9 cellular contexts compared by ENCODE assay signal in genomic region chr10:110642204-110642979, GRCh38. TPM values are rescaled to one million over a fixed set of nuclear protein-coding genes. Genes with fewer than 3 reads are reported as not detected.
DNase-seq lines count a peak whose midpoint lies in the region; ATAC-seq and TF ChIP-seq lines count a peak whose summit lies in the region.
"Had no signal": no experiment of that assay in that cellular context is flagged by ENCODE, and none has a peak within 500 bp of the region (broad histone marks: within the 10 kb centered on the region; RNA-seq: fewer than 3 reads in every experiment).

No MANE protein-coding gene starts in this region.

- peaks cover 39% of the 10 kb centered on the region for H3K4me1 Mint-ChIP-seq in CD4-positive, alpha-beta T cell (ENCODE audit: low read depth)
- peaks cover 20% of the 10 kb centered on the region for H3K4me1 Mint-ChIP-seq in activated naive CD8-positive, alpha-beta T cell treated with anti-CD3 and anti-CD28 coated beads, Interleukin-2, amount 10 ng/mL, durations not matched to agents 7 days and 5 days
- H3K4me1 Mint-ChIP-seq in naive thymus-derived CD8-positive, alpha-beta T cell: peaks cover 10 to 35% (median 26%) of the 10 kb centered on the region in 4 donors

- intact Hi-C loops in CD4-positive, alpha-beta T cell (cut with DNase I, micrococcal nuclease): no loop called here

- peaks cover 54% of the 10 kb centered on the region for H3K27me3 ChIP-seq in CD4-positive, alpha-beta T cell (ENCODE audit: control insufficient read depth, insufficient read depth, low read length)

- POLR2A ChIA-PET in CD4-positive, alpha-beta T cell (lab: Charles Lee): no interaction called here
- POLR2A ChIA-PET in activated naive CD8-positive, alpha-beta T cell treated with anti-CD3 and anti-CD28 coated beads, Interleukin-2, amount 10 ng/mL, durations not matched to agents 7 days and 5 days (lab: Charles Lee): interaction anchor here (0.6 kb wide), 1 partner anchor 288 kb away, joined by 5 read pairs; no protein-coding TSS in a partner anchor
- POLR2A ChIA-PET in naive thymus-derived CD8-positive, alpha-beta T cell (lab: Charles Lee): no interaction called here

- H3K27ac Mint-ChIP-seq in CD4-positive, alpha-beta T cell: no peak overlapping the region
- no peak overlapping the region for H3K27ac Mint-ChIP-seq in activated naive CD8-positive, alpha-beta T cell treated with anti-CD3 and anti-CD28 coated beads, Interleukin-2, amount 10 ng/mL, durations not matched to agents 7 days and 5 days
- H3K27ac Mint-ChIP-seq in naive thymus-derived CD8-positive, alpha-beta T cell: peak overlapping the region in 1 of 10 donors; percentile 77

- H3K27ac ChIP-seq in CD4-positive, alpha-beta T cell (ENCODE audit: low read depth, low read length): no peak overlapping the region

- no peaks in the 10 kb centered on the region for H3K9me3 ChIP-seq in CD4-positive, alpha-beta T cell (ENCODE audit: control insufficient read depth, low read length)

- no peaks in the 10 kb centered on the region for H3K9me3 Mint-ChIP-seq in CD4-positive, alpha-beta T cell
- H3K9me3 Mint-ChIP-seq in activated naive CD8-positive, alpha-beta T cell treated with anti-CD3 and anti-CD28 coated beads, Interleukin-2, amount 10 ng/mL, durations not matched to agents 7 days and 5 days: no peaks in the 10 kb centered on the region
- H3K9me3 Mint-ChIP-seq in naive thymus-derived CD8-positive, alpha-beta T cell: no peaks in the 10 kb centered on the region

- no peaks in the 10 kb centered on the region for H3K36me3 Mint-ChIP-seq in CD4-positive, alpha-beta T cell (ENCODE audit: low read depth)
- H3K36me3 Mint-ChIP-seq in activated naive CD8-positive, alpha-beta T cell treated with anti-CD3 and anti-CD28 coated beads, Interleukin-2, amount 10 ng/mL, durations not matched to agents 7 days and 5 days: no peaks in the 10 kb centered on the region
- H3K36me3 Mint-ChIP-seq in naive thymus-derived CD8-positive, alpha-beta T cell: no peaks in the 10 kb centered on the region

- no peak for TF ChIP-seq CTCF in CD4-positive, alpha-beta T cell (IDR thresholded peaks at IDR 0.05)

- peaks cover 80% of the 10 kb centered on the region for H3K27me3 Mint-ChIP-seq in CD4-positive, alpha-beta T cell
- peaks cover 71% of the 10 kb centered on the region for H3K27me3 Mint-ChIP-seq in activated naive CD8-positive, alpha-beta T cell treated with anti-CD3 and anti-CD28 coated beads, Interleukin-2, amount 10 ng/mL, durations not matched to agents 7 days and 5 days
- peaks cover 32 to 79% (median 54%) of the 10 kb centered on the region in 5 donors for H3K27me3 Mint-ChIP-seq in naive thymus-derived CD8-positive, alpha-beta T cell

- DNase-seq in CD4-positive, alpha-beta T cell: no peak
- DNase-seq in EH (ENCODE audit: low read depth) (peak; percentile 9), NCI-H2029 (lab: John Stamatoyannopoulos, UW) (no peak)
- DNase-seq in activated naive CD8-positive, alpha-beta T cell treated with anti-CD3 and anti-CD28 coated beads, Interleukin-2, amount 10 ng/mL, durations not matched to agents 7 days and 5 days: no peak
- no peak for DNase-seq in naive thymus-derived CD8-positive, alpha-beta T cell
- DNase-seq: erythroblast, NCI-H1694 treated with DMSO at 0.1 percent for 48 hours had no signal

- ATAC-seq in CD4-positive, alpha-beta T cell (ENCODE audit: poor library complexity): no peak
- no peak for ATAC-seq in activated naive CD8-positive, alpha-beta T cell treated with anti-CD3 and anti-CD28 coated beads, Interleukin-2, amount 10 ng/mL, durations not matched to agents 7 days and 5 days (ENCODE audit: low read depth)
- no peak for ATAC-seq in naive thymus-derived CD8-positive, alpha-beta T cell
- ATAC-seq in HG03565 (IDR thresholded peaks at IDR 0.05; ENCODE audit: unreplicated experiment) (no peak), GM18498 (IDR thresholded peaks at IDR 0.05; ENCODE audit: unreplicated experiment) (no peak)

- CTCF ChIA-PET in CD4-positive, alpha-beta T cell (lab: Charles Lee): interaction anchor here (1.1 kb wide), 1 partner anchor 10 kb away, joined by 3 read pairs; no protein-coding TSS in a partner anchor

- H3K4me3 Mint-ChIP-seq in CD4-positive, alpha-beta T cell: peak overlapping the region; percentile 83
- H3K4me3 Mint-ChIP-seq in activated naive CD8-positive, alpha-beta T cell treated with anti-CD3 and anti-CD28 coated beads, Interleukin-2, amount 10 ng/mL, durations not matched to agents 7 days and 5 days: peak overlapping the region; percentile 67
- H3K4me3 Mint-ChIP-seq in naive thymus-derived CD8-positive, alpha-beta T cell: peak overlapping the region; percentile 59 to 86 (median 78)

RNA-seq across cellular contexts. Expression of gene RBM20, which starts 1.7 kb away (rescaled TPM):
- 1 to 10 TPM in 1 of 2 experiments, under 1 TPM in 1; 0.91 to 1.1 TPM for total RNA-seq in CD4-positive, alpha-beta T cell
- under 1 TPM; 0.06 to 0.17 TPM for total RNA-seq in activated naive CD8-positive, alpha-beta T cell treated with anti-CD3 and anti-CD28 coated beads, Interleukin-2, amount 10 ng/mL, durations not matched to agents 7 days and 5 days
- under 1 TPM; 0.68 to 0.93 TPM for total RNA-seq in naive thymus-derived CD8-positive, alpha-beta T cell
- polyA plus RNA-seq in naive thymus-derived CD8-positive, alpha-beta T cell: under 1 TPM; 0.20 to 0.49 (median 0.46) TPM
